ENCODE assay signal across 8 cellular contexts in the genomic region with DNA sequence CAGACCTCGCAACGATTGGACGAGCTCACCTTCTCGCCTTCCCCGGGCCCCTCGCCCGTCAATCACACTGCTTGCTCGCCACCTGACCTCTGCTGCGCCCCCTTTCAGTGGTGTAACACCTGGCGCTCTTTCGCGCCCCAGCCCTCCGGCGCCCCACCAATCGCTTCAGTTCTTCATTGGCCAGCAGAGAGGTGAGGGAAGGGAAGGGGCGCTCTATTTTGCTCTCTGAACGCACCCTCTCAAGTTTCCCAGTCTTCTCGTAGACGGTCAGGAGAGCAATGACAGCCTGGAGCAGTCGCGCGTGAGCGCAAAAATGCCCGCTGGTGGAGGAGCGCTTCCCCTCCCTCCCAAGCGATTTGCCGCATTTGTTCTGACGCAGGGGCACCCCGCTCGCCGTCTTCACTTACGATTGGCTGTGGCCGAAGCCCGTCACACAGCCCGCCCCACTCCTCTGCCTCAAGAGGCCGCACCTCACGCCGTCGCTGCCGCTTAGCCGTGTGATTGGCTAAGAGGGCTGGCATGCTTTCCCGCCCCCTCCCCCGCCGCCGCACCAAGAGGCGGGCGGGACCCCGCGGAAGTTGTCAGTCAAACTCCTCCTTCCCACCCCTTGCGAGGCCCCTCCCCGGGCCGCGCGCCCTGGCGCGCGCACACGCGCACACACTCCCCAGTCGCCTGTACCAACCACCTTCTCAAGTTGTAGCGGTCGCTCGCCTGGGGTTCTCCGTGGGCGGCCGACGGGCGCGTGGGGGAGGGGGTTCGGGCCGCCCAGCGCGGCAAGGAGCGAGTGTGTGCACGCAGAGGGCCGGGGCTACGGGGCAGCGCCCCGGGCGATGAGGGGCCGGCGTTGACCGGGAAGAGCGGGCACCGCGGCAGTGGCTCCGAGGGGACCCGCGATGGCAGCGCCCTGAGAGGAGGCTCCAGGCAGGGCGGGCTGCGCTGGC. TPM values are rescaled to one million over a fixed set of nuclear protein-coding genes. Genes with fewer than 3 reads are reported as not detected.
DNase-seq lines count a peak whose midpoint lies in the region; ATAC-seq, FAIRE-seq and TF ChIP-seq lines count a peak whose summit lies in the region.

A gene (plus strand): TSS at position 667 of the 941 bp plus-strand sequence. CDS start 701 bp downstream, outside the sequence.

- H3K4me3 Mint-ChIP-seq in activated CD4-positive, alpha-beta T cell treated with anti-CD3 and anti-CD28 coated beads, Interleukin-2, amount 10 ng/mL, durations not matched to agents 24 days and 14 days = peak within 1 kb of the TSS; percentile 97

- H3K36me3 ChIP-seq in BJ (ENCODE audit: control insufficient read depth, insufficient read depth, low read length) = no peaks in the 10 kb centered on the region

- H3K4me3 ChIP-seq in BJ (ENCODE audit: low read depth, low read length) = peak within 1 kb of the TSS; percentile 80
- H3K4me3 ChIP-seq in coronary artery = peak within 1 kb of the TSS; percentile 75

- intact Hi-C loops in activated CD4-positive, alpha-beta T cell treated with anti-CD3 and anti-CD28 coated beads, Interleukin-2, amount 10 ng/mL, durations not matched to agents 24 days and 14 days (cut with micrococcal nuclease) = loop anchor here (1.0 to 10.0 kb wide), 11 partner anchors 10 to 610 kb away; a partner anchor contains a TSS
- intact Hi-C loops in left colon (cut with DNase I, micrococcal nuclease) = no loop called here

- FAIRE-seq in GM19239 (lab: Jason Lieb, UNC) = peak; percentile 100

- CTCF ChIA-PET in BJ (lab: Yijun Ruan, JAX) = interaction anchor here (0.6 to 2.1 kb wide), 4 partner anchors 10 to 222 kb away, joined by 3 to 13 read pairs (median 4); no protein-coding TSS in a partner anchor

- ATAC-seq in HG03460 (IDR thresholded peaks at IDR 0.05; ENCODE audit: unreplicated experiment) (peak; percentile 91), left colon (peak; percentile 85)

- no peaks in the 10 kb centered on the region for H3K9me3 Mint-ChIP-seq in activated CD4-positive, alpha-beta T cell treated with anti-CD3 and anti-CD28 coated beads, Interleukin-2, amount 10 ng/mL, durations not matched to agents 24 days and 14 days

- H3K27ac Mint-ChIP-seq in activated CD4-positive, alpha-beta T cell treated with anti-CD3 and anti-CD28 coated beads, Interleukin-2, amount 10 ng/mL, durations not matched to agents 24 days and 14 days = peak within 1 kb of the TSS; percentile 99

- peaks cover 9% of the 10 kb centered on the region for H3K36me3 Mint-ChIP-seq in activated CD4-positive, alpha-beta T cell treated with anti-CD3 and anti-CD28 coated beads, Interleukin-2, amount 10 ng/mL, durations not matched to agents 24 days and 14 days (ENCODE audit: low read depth)

- H3K4me1 Mint-ChIP-seq in activated CD4-positive, alpha-beta T cell treated with anti-CD3 and anti-CD28 coated beads, Interleukin-2, amount 10 ng/mL, durations not matched to agents 24 days and 14 days = peaks cover 30% of the 10 kb centered on the region

- TF ChIP-seq CTCF in BJ (IDR thresholded peaks at IDR 0.05; ENCODE audit: insufficient read depth, low read depth, low read length) (peak; percentile 21; the same call in 1 of the 2 replicates), coronary artery (IDR thresholded peaks at IDR 0.05) (no peak)

- POLR2A ChIA-PET in BJ (lab: Charles Lee) = no interaction called here

- H3K27ac ChIP-seq in coronary artery = peak within 1 kb of the TSS; percentile 95 to 98

- H3K27me3 ChIP-seq in BJ (ENCODE audit: control insufficient read depth, insufficient read depth, low read length) = no peaks in the 10 kb centered on the region

- DNase-seq in BJ (ENCODE audit: low read depth) = peak; percentile 96
- peak; percentile 79 for DNase-seq in GM19239 (ENCODE audit: insufficient read length, low spot score)
- DNase-seq in NCI-H526 (lab: John Stamatoyannopoulos, UW) = peak; percentile 94 to 98
- DNase-seq in activated CD4-positive, alpha-beta T cell treated with anti-CD3 and anti-CD28 coated beads, Interleukin-2, amount 10 ng/mL, durations not matched to agents 24 days and 14 days = peak; percentile 100
- DNase-seq in coronary artery (ENCODE audit: low spot score) = peak; percentile 100
- DNase-seq in left colon = peak; percentile 98 to 99
- DNase-seq in stimulated activated CD4-positive, alpha-beta T cell treated with anti-CD3 and anti-CD28 coated beads, Interleukin-2, amount 100 ng/mL, for 24 hours = peak; percentile 97 to 98

- peaks cover 2% of the 10 kb centered on the region for H3K27me3 Mint-ChIP-seq in activated CD4-positive, alpha-beta T cell treated with anti-CD3 and anti-CD28 coated beads, Interleukin-2, amount 10 ng/mL, durations not matched to agents 24 days and 14 days

RNA-seq across cellular contexts. Expression of the gene that starts here (rescaled TPM):
- polyA plus RNA-seq in BJ (2011; rRNA removed) = 10.2 and 18.3 TPM in 2 replicates
- polyA minus RNA-seq in BJ (2011; rRNA and poly(A)+ RNA removed) = 3.5 and 3.9 TPM in 2 replicates
- 43.6 and 44.4 TPM in 2 replicates for total RNA-seq in activated CD4-positive, alpha-beta T cell treated with anti-CD3 and anti-CD28 coated beads, Interleukin-2, amount 10 ng/mL, durations not matched to agents 24 days and 14 days
- 10 to 100 TPM; 61.0 to 69.5 TPM for total RNA-seq in left colon

Comparison
In these comparisons a context has a peak if more than half of its experiments do, and no peak if none do; other contexts are left out.
1. Peak in every context shown above with its lines: DNase-seq, ATAC-seq, H3K4me3 ChIP-seq and H3K27ac ChIP-seq.